Comparison of ENCODE assay signal across 16 cellular contexts in genomic region chr2:96089356-96090180, GRCh38. TPM values are rescaled to one million over a fixed set of nuclear protein-coding genes. Genes with fewer than 3 reads are reported as not detected.
DNase-seq lines count a peak whose midpoint lies in the region; ATAC-seq and TF ChIP-seq lines count a peak whose summit lies in the region.
"Had no signal": no experiment of that assay in that cellular context is flagged by ENCODE, and none has a peak within 500 bp of the region (broad histone marks: within the 10 kb centered on the region; RNA-seq: fewer than 3 reads in every experiment).

No MANE protein-coding gene starts in this region.

- no peaks in the 10 kb centered on the region for H3K9me3 ChIP-seq in lower lobe of right lung
- H3K9me3 ChIP-seq: ovary had no signal

- no peak overlapping the region for H3K27ac Mint-ChIP-seq in activated naive CD8-positive, alpha-beta T cell treated with anti-CD3 and anti-CD28 coated beads, Interleukin-2, amount 10 ng/mL, durations not matched to agents 7 days and 5 days
- no peak overlapping the region for H3K27ac Mint-ChIP-seq in activated naive CD8-positive, alpha-beta T cell treated with anti-CD3 and anti-CD28 coated beads for 36 hours
- no peak overlapping the region for H3K27ac Mint-ChIP-seq in immature natural killer cell
- H3K27ac Mint-ChIP-seq: effector memory CD8-positive, alpha-beta T cell had no signal

- no peaks in the 10 kb centered on the region for H3K36me3 Mint-ChIP-seq in activated naive CD8-positive, alpha-beta T cell treated with anti-CD3 and anti-CD28 coated beads, Interleukin-2, amount 10 ng/mL, durations not matched to agents 7 days and 5 days
- no peaks in the 10 kb centered on the region for H3K36me3 Mint-ChIP-seq in activated naive CD8-positive, alpha-beta T cell treated with anti-CD3 and anti-CD28 coated beads for 36 hours
- H3K36me3 Mint-ChIP-seq in immature natural killer cell: no peaks in the 10 kb centered on the region

- ATAC-seq in activated naive CD8-positive, alpha-beta T cell treated with anti-CD3 and anti-CD28 coated beads, Interleukin-2, amount 10 ng/mL, durations not matched to agents 7 days and 5 days (ENCODE audit: low read depth): no peak
- ATAC-seq in lower lobe of right lung: peak; percentile 21 to 25
- ATAC-seq: effector memory CD8-positive, alpha-beta T cell had no signal

- DNase-seq in activated naive CD8-positive, alpha-beta T cell treated with anti-CD3 and anti-CD28 coated beads, Interleukin-2, amount 10 ng/mL, durations not matched to agents 7 days and 5 days: peak; percentile 17
- no peak for DNase-seq in activated naive CD8-positive, alpha-beta T cell treated with anti-CD3 and anti-CD28 coated beads for 36 hours
- peak; percentile 55 for DNase-seq in ecto neural progenitor cell (ENCODE audit: low spot score)
- DNase-seq in lower lobe of right lung: peak; percentile 40
- peak; percentile 35 for DNase-seq in ureter (ENCODE audit: low spot score)
- DNase-seq in HPDE6-E6E7 (ENCODE audit: extremely low spot score): no peak
- DNase-seq in immature natural killer cell: no peak
- DNase-seq in GOT3 (lab: John Stamatoyannopoulos, UW): no peak
- DNase-seq: DMS153; effector memory CD8-positive, alpha-beta T cell; mammary epithelial cell; NCI-H1105 had no signal

- H3K9me3 Mint-ChIP-seq in activated naive CD8-positive, alpha-beta T cell treated with anti-CD3 and anti-CD28 coated beads, Interleukin-2, amount 10 ng/mL, durations not matched to agents 7 days and 5 days: no peaks in the 10 kb centered on the region
- no peaks in the 10 kb centered on the region for H3K9me3 Mint-ChIP-seq in activated naive CD8-positive, alpha-beta T cell treated with anti-CD3 and anti-CD28 coated beads for 36 hours
- no peaks in the 10 kb centered on the region for H3K9me3 Mint-ChIP-seq in immature natural killer cell
- H3K9me3 Mint-ChIP-seq: effector memory CD8-positive, alpha-beta T cell had no signal

- no peaks in the 10 kb centered on the region for H3K4me1 ChIP-seq in lower lobe of right lung

- H3K36me3 ChIP-seq in lower lobe of right lung: no peaks in the 10 kb centered on the region
- H3K36me3 ChIP-seq: ovary had no signal

- intact Hi-C loops in lower lobe of right lung (cut with DNase I): no loop called here

- no peak overlapping the region for H3K4me3 Mint-ChIP-seq in activated naive CD8-positive, alpha-beta T cell treated with anti-CD3 and anti-CD28 coated beads, Interleukin-2, amount 10 ng/mL, durations not matched to agents 7 days and 5 days
- no peak overlapping the region for H3K4me3 Mint-ChIP-seq in activated naive CD8-positive, alpha-beta T cell treated with anti-CD3 and anti-CD28 coated beads for 36 hours
- H3K4me3 Mint-ChIP-seq in immature natural killer cell: no peak overlapping the region
- H3K4me3 Mint-ChIP-seq: effector memory CD8-positive, alpha-beta T cell had no signal

- H3K27ac ChIP-seq in lower lobe of right lung: no peak overlapping the region
- H3K27ac ChIP-seq: ovary had no signal

- peaks cover 6% of the 10 kb centered on the region for H3K27me3 Mint-ChIP-seq in activated naive CD8-positive, alpha-beta T cell treated with anti-CD3 and anti-CD28 coated beads, Interleukin-2, amount 10 ng/mL, durations not matched to agents 7 days and 5 days
- H3K27me3 Mint-ChIP-seq in activated naive CD8-positive, alpha-beta T cell treated with anti-CD3 and anti-CD28 coated beads for 36 hours: no peaks in the 10 kb centered on the region
- peaks cover 2 to 6% (median 4%) of the 10 kb centered on the region in 3 donors for H3K27me3 Mint-ChIP-seq in immature natural killer cell (ENCODE audit: low read depth in 3 of 3)

- peaks cover 1% of the 10 kb centered on the region for H3K4me1 Mint-ChIP-seq in activated naive CD8-positive, alpha-beta T cell treated with anti-CD3 and anti-CD28 coated beads, Interleukin-2, amount 10 ng/mL, durations not matched to agents 7 days and 5 days
- H3K4me1 Mint-ChIP-seq in activated naive CD8-positive, alpha-beta T cell treated with anti-CD3 and anti-CD28 coated beads for 36 hours: peaks cover 3% of the 10 kb centered on the region
- H3K4me1 Mint-ChIP-seq in immature natural killer cell: no peaks in the 10 kb centered on the region

- POLR2A ChIA-PET in activated naive CD8-positive, alpha-beta T cell treated with anti-CD3 and anti-CD28 coated beads, Interleukin-2, amount 10 ng/mL, durations not matched to agents 7 days and 5 days (lab: Charles Lee): no interaction called here

- H3K4me3 ChIP-seq in lower lobe of right lung: no peak overlapping the region
- H3K4me3 ChIP-seq: ovary had no signal

- no peak for TF ChIP-seq CTCF in lower lobe of right lung (IDR thresholded peaks at IDR 0.05)

- H3K27me3 ChIP-seq in lower lobe of right lung (ENCODE audit: low read depth): peaks cover 6% of the 10 kb centered on the region
- H3K27me3 ChIP-seq: ovary had no signal

RNA-seq across cellular contexts. Expression of gene ADRA2B, which starts 26.8 kb away (rescaled TPM):
- under 1 TPM; 0.17 to 0.26 TPM for total RNA-seq in activated naive CD8-positive, alpha-beta T cell treated with anti-CD3 and anti-CD28 coated beads, Interleukin-2, amount 10 ng/mL, durations not matched to agents 7 days and 5 days
- under 1 TPM; 0.29 to 0.30 TPM for total RNA-seq in activated naive CD8-positive, alpha-beta T cell treated with anti-CD3 and anti-CD28 coated beads for 36 hours
- total RNA-seq in lower lobe of right lung (0.32 TPM), ureter (1.1 TPM)
- polyA plus RNA-seq in immature natural killer cell: under 1 TPM in 1 of 3 donors, not detected in 2; 0.83 TPM
- total RNA-seq: astrocyte, NCI-H460, RPMI7951 had no signal

RNA-seq across cellular contexts. Expression of gene ASTL, which starts 48.7 kb away (rescaled TPM):
- total RNA-seq in activated naive CD8-positive, alpha-beta T cell treated with anti-CD3 and anti-CD28 coated beads, Interleukin-2, amount 10 ng/mL, durations not matched to agents 7 days and 5 days: 10 to 100 TPM; 12.2 to 14.7 TPM
- total RNA-seq in activated naive CD8-positive, alpha-beta T cell treated with anti-CD3 and anti-CD28 coated beads for 36 hours: 10 to 100 TPM; 22.1 to 23.3 TPM
- total RNA-seq in lower lobe of right lung (not detected), ureter (not detected)
- polyA plus RNA-seq in immature natural killer cell: not detected
- total RNA-seq: astrocyte, NCI-H460, RPMI7951 had no signal
- polyA plus RNA-seq: mammary epithelial cell had no signal

RNA-seq across cellular contexts. Expression of gene GPAT2, which starts 54.9 kb away (rescaled TPM):
- total RNA-seq in activated naive CD8-positive, alpha-beta T cell treated with anti-CD3 and anti-CD28 coated beads, Interleukin-2, amount 10 ng/mL, durations not matched to agents 7 days and 5 days: 10 to 100 TPM; 14.0 to 15.0 TPM
- total RNA-seq in activated naive CD8-positive, alpha-beta T cell treated with anti-CD3 and anti-CD28 coated beads for 36 hours: 10 to 100 TPM; 36.3 to 41.8 TPM
- total RNA-seq in lower lobe of right lung (4.3 TPM), ureter (6.7 TPM)
- polyA plus RNA-seq in immature natural killer cell: 10 to 100 TPM in 1 of 3 donors, 1 to 10 TPM in 2; 4.2 to 11.3 (median 6.8) TPM
- total RNA-seq: NCI-H460, RPMI7951 had no signal
- polyA plus RNA-seq: mammary epithelial cell had no signal

RNA-seq across cellular contexts. Expression of gene DUSP2, which starts 55.7 kb away (rescaled TPM):
- total RNA-seq in activated naive CD8-positive, alpha-beta T cell treated with anti-CD3 and anti-CD28 coated beads, Interleukin-2, amount 10 ng/mL, durations not matched to agents 7 days and 5 days: 10 to 100 TPM; 47.7 to 50.2 TPM
- 100 to 1,000 TPM; 274 to 279 TPM for total RNA-seq in activated naive CD8-positive, alpha-beta T cell treated with anti-CD3 and anti-CD28 coated beads for 36 hours
- total RNA-seq in lower lobe of right lung: 5.5 TPM
- 2.6 TPM for total RNA-seq in ureter
- polyA plus RNA-seq in immature natural killer cell: 100 to 1,000 TPM; 272 to 875 (median 555) TPM

Comparison
In these comparisons a context has a peak if more than half of its experiments do, and no peak if none do; other contexts are left out.
1. DNase-seq: peak in activated naive CD8-positive, alpha-beta T cell treated with anti-CD3 and anti-CD28 coated beads, Interleukin-2, amount 10 ng/mL, durations not matched to agents 7 days and 5 days (single experiment), ecto neural progenitor cell (single experiment), lower lobe of right lung (single experiment) and ureter (single experiment); none in activated naive CD8-positive, alpha-beta T cell treated with anti-CD3 and anti-CD28 coated beads for 36 hours (single experiment), HPDE6-E6E7 (single experiment), immature natural killer cell (0 of 3) and GOT3 (single experiment).
2. RNA of gene ASTL, which starts 48.7 kb away (total RNA-seq): 22.1 to 23.3 TPM in activated naive CD8-positive, alpha-beta T cell treated with anti-CD3 and anti-CD28 coated beads for 36 hours and 12.2 to 14.7 TPM in activated naive CD8-positive, alpha-beta T cell treated with anti-CD3 and anti-CD28 coated beads, Interleukin-2, amount 10 ng/mL, durations not matched to agents 7 days and 5 days; not detected in lower lobe of right lung (single experiment) and not detected in ureter (single experiment); every median in the first group is over 10 times any median in the second.